8 cellular contexts compared by ENCODE assay signal in genomic region chr5:79020861-79021561, GRCh38. TPM values are rescaled to one million over a fixed set of nuclear protein-coding genes. Genes with fewer than 3 reads are reported as not detected.
A peak's percentile ranks its signal among the peaks of the same experiment; 100 is the strongest.
DNase-seq lines count a peak whose midpoint lies in the region; ATAC-seq and TF ChIP-seq lines count a peak whose summit lies in the region.

No MANE protein-coding gene starts in this region.

- DNase-seq in NCI-H82 (lab: John Stamatoyannopoulos, UW) (peak; percentile 73), NCI-H82 treated with DMSO at 0.1 percent for 48 hours (lab: John Stamatoyannopoulos, UW; ENCODE audit: unreplicated experiment) (no peak), M059J (ENCODE audit: low read depth) (peak; percentile 61), T-helper 1 cell (peak in 3 of 5 donors; percentile 2 to 27 (median 8)), cardiac fibroblast (ENCODE audit: low read depth in 2 of 2) (peak; percentile 74 to 84), islet precursor cell (peak; percentile 66), spleen (no peak)

- 16 to 21% (median 19%) methylated on average over 14 of the region's 14 CpGs for WGBS in spleen, 5 donors

- intact Hi-C loops in spleen (cut with DNase I; ENCODE audit: low total_unique reads): loop anchor here (5.0 to 10.0 kb wide), 2 partner anchors 111 to 444 kb away; no protein-coding TSS in a partner anchor

- no peak for TF ChIP-seq POLR2A in spleen (IDR thresholded peaks at IDR 0.05)

- no peak overlapping the region for H3K27ac ChIP-seq in spleen

- no peaks in the 10 kb centered on the region for H3K9me3 ChIP-seq in spleen

- no peaks in the 10 kb centered on the region for H3K36me3 ChIP-seq in spleen

- TF ChIP-seq CTCF in cardiac fibroblast (IDR thresholded peaks at IDR 0.05; ENCODE audit: low read depth, low read length): peak; percentile 91
- peak in 10 of 11 experiments; percentile 29 to 73 (median 54) for TF ChIP-seq CTCF in spleen (IDR thresholded peaks at IDR 0.05 in 8 of 11, conservative IDR thresholded peaks at IDR 0.05 in 3 of 11)

- peaks cover 0 to 14% (median 11%) of the 10 kb centered on the region in 6 donors for H3K4me1 ChIP-seq in spleen

- ATAC-seq in GM21381 (IDR thresholded peaks at IDR 0.05; ENCODE audit: unreplicated experiment): no peak

- H3K27me3 ChIP-seq in spleen (replicated peaks in 1 of 7): peaks cover 0 to 60% (median 12%) of the 10 kb centered on the region in 7 donors

- no peak overlapping the region for H3K4me3 ChIP-seq in cardiac fibroblast (replicated peaks in 1 of 2; ENCODE audit: low read depth in 2 of 2, low read length in 2 of 2)
- H3K4me3 ChIP-seq in spleen: peak overlapping the region in 1 of 8 donors; percentile 13

RNA-seq across cellular contexts. Expression of gene ARSB, which starts 35.9 kb away (rescaled TPM):
- 15.2 and 19.4 TPM in 2 replicates for total RNA-seq in M059J (2014; rRNA removed; shearing (Covaris generic))
- total RNA-seq in spleen: 10 to 100 TPM in 5 of 7 donors, 1 to 10 TPM in 2; 9.1 to 18.5 (median 12.8) TPM
- 1 to 10 TPM; 1.1 to 2.2 (median 1.6) TPM for polyA plus RNA-seq in spleen

RNA-seq across cellular contexts. Expression of gene DMGDH, which starts 48.5 kb away (rescaled TPM):
- not detected in 2 replicates for total RNA-seq in M059J (2014; rRNA removed; shearing (Covaris generic))
- 1 to 10 TPM in 2 of 7 donors, under 1 TPM in 3, not detected in 2; 0.34 to 1.4 (median 0.60) TPM for total RNA-seq in spleen
- polyA plus RNA-seq in spleen: under 1 TPM; 0.06 to 0.20 (median 0.13) TPM

RNA-seq across cellular contexts. Expression of gene BHMT2, which starts 48.6 kb away (rescaled TPM):
- not detected in 2 replicates for total RNA-seq in M059J (2014; rRNA removed; shearing (Covaris generic))
- 1 to 10 TPM in 3 of 7 donors, under 1 TPM in 3, not detected in 1; 0.35 to 2.6 (median 0.84) TPM for total RNA-seq in spleen
- under 1 TPM; 0.17 to 0.78 (median 0.42) TPM for polyA plus RNA-seq in spleen

Comparison
In these comparisons a context has a peak if more than half of its experiments do, and no peak if none do; other contexts are left out.
1. DNase-seq: peak in NCI-H82 (single experiment), M059J (single experiment), T-helper 1 cell (3 of 5), cardiac fibroblast (2 of 2) and islet precursor cell (single experiment); none in NCI-H82 treated with DMSO at 0.1 percent for 48 hours (single experiment) and spleen (single experiment).